Comparison of ENCODE assay signal across 14 cellular contexts in genomic region chr4:183918696-183919095, GRCh38. TPM values are rescaled to one million over a fixed set of nuclear protein-coding genes. Genes with fewer than 3 reads are reported as not detected.
DNase-seq lines count a peak whose midpoint lies in the region; ATAC-seq lines count a peak whose summit lies in the region.
"Had no signal": no experiment of that assay in that cellular context is flagged by ENCODE, and none has a peak within 500 bp of the region (broad histone marks: within the 10 kb centered on the region; RNA-seq: fewer than 3 reads in every experiment).

No MANE protein-coding gene starts in this region.

- DNase-seq in Right ventricle myocardium inferior (ENCODE audit: missing footprints): no peak
- DNase-seq in Right ventricle myocardium superior: no peak
- DNase-seq in head of caudate nucleus: peak in 27 of 42 donors; percentile 11 to 76 (median 39)
- DNase-seq in putamen (ENCODE audit: low spot score): peak; percentile 39
- no peak for DNase-seq in inferior parietal cortex (ENCODE audit: extremely low spot score)
- DNase-seq: AML-193; Caco-2; Calu3; CD4-positive, alpha-beta T cell; CD8-positive, alpha-beta T cell; DMS79 treated with DMSO at 0.1 percent for 48 hours; GF-D8 had no signal

- intact Hi-C loops in Right ventricle myocardium inferior (cut with DNase I): no loop called here
- intact Hi-C loops in Right ventricle myocardium superior (cut with DNase I): no loop called here
- intact Hi-C loops in head of caudate nucleus (cut with DNase I): no loop called here

- ATAC-seq in Right ventricle myocardium inferior: peak; percentile 19
- no peak for ATAC-seq in Right ventricle myocardium superior (ENCODE audit: poor library complexity)
- ATAC-seq: A549; CD8-positive, alpha-beta T cell had no signal

RNA-seq across cellular contexts. Expression of gene STOX2, which starts 13.6 kb away (rescaled TPM):
- total RNA-seq in Right ventricle myocardium inferior: 9.9 TPM
- total RNA-seq in Right ventricle myocardium superior: 8.5 TPM
- total RNA-seq: B cell; CD4-positive, alpha-beta T cell; CD8-positive, alpha-beta T cell had no signal

Comparison
In these comparisons a context has a peak if more than half of its experiments do, and no peak if none do; other contexts are left out.
1. DNase-seq: peak in head of caudate nucleus (27 of 42) and putamen (single experiment); none in Right ventricle myocardium inferior (single experiment), Right ventricle myocardium superior (single experiment) and inferior parietal cortex (single experiment).